Comparison of ENCODE assay signal across 8 cellular contexts in genomic region chr12:6723607-6724408, GRCh38. TPM values are rescaled to one million over a fixed set of nuclear protein-coding genes. Genes with fewer than 3 reads are reported as not detected.
DNase-seq lines count a peak whose midpoint lies in the region; ATAC-seq and TF ChIP-seq lines count a peak whose summit lies in the region.

Gene COPS7A, plus strand, starts transcription at chr12:6724046. Its CDS starts 611 bp downstream, at chr12:6724657.

- DNase-seq in NCI-H187 treated with DMSO at 0.1 percent for 48 hours (lab: John Stamatoyannopoulos, UW) (peak; percentile 92), anterior cingulate cortex (lab: John Stamatoyannopoulos, UW) (peak; percentile 86 to 99 (median 97)), left ventricle myocardium superior (peak; percentile 98), prostate gland (ENCODE audit: low spot score) (peak; percentile 98)

- intact Hi-C loops in T-helper 2 cell treated with Interferon-gamma antibody and Interleukin-4, amounts not matched to agents 100 ng/mL and 5 ng/mL, for 36 hours (cut with micrococcal nuclease): loop anchor here (1.0 to 2.0 kb wide), 5 partner anchors 29 to 128 kb away; partner anchors contain the start of genes CD4, ING4, MLF2 and USP5
- intact Hi-C loops in left ventricle myocardium superior (cut with micrococcal nuclease) (no loop called here), prostate gland (cut with DNase I) (loop anchor here (1.0 kb wide), 1 partner anchor 35 kb away; the partner anchor contains the start of gene ZNF384)

- H3K27ac ChIP-seq in prostate gland: peak within 1 kb of the TSS; percentile 73 to 76
- peak within 1 kb of the TSS; percentile 75 for H3K27ac ChIP-seq in urinary bladder (ENCODE audit: low read depth)

- H3K4me1 ChIP-seq in prostate gland (replicated peaks) (no peaks in the 10 kb centered on the region), urinary bladder (ENCODE audit: insufficient read depth) (no peaks in the 10 kb centered on the region)

- ATAC-seq in GM18499 (IDR thresholded peaks at IDR 0.05; ENCODE audit: insufficient read depth, unreplicated experiment): peak; percentile 87
- peak; percentile 92 for ATAC-seq in HG02943 (IDR thresholded peaks at IDR 0.05; ENCODE audit: low read depth, unreplicated experiment)
- ATAC-seq in left ventricle myocardium superior: peak; percentile 99

- WGBS in prostate gland: under 1% methylated on average over 34 of the region's 49 CpGs
- WGBS in urinary bladder: under 1% methylated on average over 49 of the region's 49 CpGs

- H3K27me3 ChIP-seq in prostate gland (replicated peaks; ENCODE audit: insufficient read depth): no peaks in the 10 kb centered on the region

- H3K4me3 ChIP-seq in prostate gland (peak within 1 kb of the TSS; percentile 49 to 59), urinary bladder (ENCODE audit: low read depth, low read length) (peak within 1 kb of the TSS; percentile 57)

- H3K36me3 ChIP-seq in prostate gland (peaks cover 0 to 4% of the 10 kb centered on the region in 2 donors), urinary bladder (ENCODE audit: insufficient read depth) (no peaks in the 10 kb centered on the region)

- TF ChIP-seq CTCF in prostate gland (IDR thresholded peaks at IDR 0.05): peak in 2 of 4 experiments; percentile 17 to 30

- peak; percentile 64 for TF ChIP-seq POLR2A in prostate gland (IDR thresholded peaks at IDR 0.05)

- H3K9me3 ChIP-seq in prostate gland: no peaks in the 10 kb centered on the region

RNA-seq across cellular contexts. Expression of gene COPS7A, which starts in this region (rescaled TPM):
- 23.5 and 26.6 TPM in 2 replicates for total RNA-seq in T-helper 2 cell treated with Interferon-gamma antibody and Interleukin-4, amounts not matched to agents 100 ng/mL and 5 ng/mL, for 36 hours
- total RNA-seq in left ventricle myocardium superior: 81.9 TPM
- total RNA-seq in prostate gland: 10 to 100 TPM; 92.0 to 92.6 TPM
- 35.6 TPM for total RNA-seq in urinary bladder
- 88.2 TPM for polyA plus RNA-seq in urinary bladder

Comparison
In these comparisons a context has a peak if more than half of its experiments do, and no peak if none do; other contexts are left out.
1. Peak in every context shown above with its lines: DNase-seq, ATAC-seq, H3K4me3 ChIP-seq and H3K27ac ChIP-seq.